ENCODE assay signal across 1 cellular context in the genomic region with DNA sequence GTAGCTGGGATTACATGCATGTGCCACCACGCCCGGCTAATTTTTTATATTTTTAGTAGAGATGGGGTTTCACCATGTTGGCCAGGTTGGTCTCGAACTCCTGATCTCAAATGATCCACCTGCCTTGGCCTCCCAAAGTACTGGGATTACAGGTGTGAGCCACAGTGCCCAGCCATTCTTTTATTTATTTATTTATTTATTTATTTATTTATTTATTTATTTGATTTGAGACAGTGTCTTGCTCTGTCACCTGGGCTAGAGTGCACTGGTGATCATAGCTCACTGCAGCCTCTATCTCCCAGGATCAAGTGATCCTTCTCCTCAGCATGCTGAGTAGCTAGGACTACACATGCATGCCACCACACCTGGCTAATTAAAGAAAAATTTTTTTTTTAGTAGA. TPM values are rescaled to one million over a fixed set of nuclear protein-coding genes. Genes with fewer than 3 reads are reported as not detected.
"Had no signal": no experiment of that assay in that cellular context is flagged by ENCODE, and none has a peak within 500 bp of the region (broad histone marks: within the 10 kb centered on the region; RNA-seq: fewer than 3 reads in every experiment).

No MANE protein-coding gene starts in this region.

RNA-seq across cellular contexts. Expression of a gene that starts 10.6 kb away (rescaled TPM):
- polyA plus RNA-seq: SK-N-SH had no signal
